Comparison of ENCODE assay signal across 18 cellular contexts in genomic region chr20:50141018-50141675, GRCh38. TPM values are rescaled to one million over a fixed set of nuclear protein-coding genes. Genes with fewer than 3 reads are reported as not detected.
DNase-seq lines count a peak whose midpoint lies in the region; TF ChIP-seq lines count a peak whose summit lies in the region.
"Had no signal": no experiment of that assay in that cellular context is flagged by ENCODE, and none has a peak within 500 bp of the region (broad histone marks: within the 10 kb centered on the region; RNA-seq: fewer than 3 reads in every experiment).

No MANE protein-coding gene starts in this region.

- no peak overlapping the region for H2BK120ac ChIP-seq in H9 (ENCODE audit: low read depth, low read length, poor library complexity, severe bottlenecking)

- no peak overlapping the region for H3K14ac ChIP-seq in H9 (ENCODE audit: insufficient read depth, low read length)

- H4K5ac ChIP-seq in H9 (ENCODE audit: insufficient read length, low read depth, low read length) = no peak overlapping the region

- no peak overlapping the region for H2AK5ac ChIP-seq in H9 (ENCODE audit: insufficient read length, low read length)

- intact Hi-C loops in prostate gland (cut with DNase I) = no loop called here

- TF ChIP-seq CTCF in prostate gland (IDR thresholded peaks at IDR 0.05) = no peak
- no peak for TF ChIP-seq CTCF in H9 (conservative IDR thresholded peaks at IDR 0.05)

- H2BK5ac ChIP-seq in H9 (ENCODE audit: insufficient read length, low read length) = no peak overlapping the region

- H2AFZ ChIP-seq in H9 (ENCODE audit: low read length) = no peak overlapping the region

- WGBS in prostate gland = 77% methylated on average over 6 of the region's 6 CpGs
- no CpG with 5 or more reads among the region's 6 CpGs for WGBS in H9 (ENCODE audit: extremely low coverage, insufficient read length, low lambda C conversion rate)

- DNase-seq in NCI-H774 (lab: John Stamatoyannopoulos, UW) (peak; percentile 38), epithelial cell of prostate (ENCODE audit: low read depth, low spot score) (no peak), prostate gland (ENCODE audit: low spot score) (no peak), amygdala (lab: John Stamatoyannopoulos, UW) (no peak), GDM1 (lab: John Stamatoyannopoulos, UW) (no peak), NCI-H1694 (lab: John Stamatoyannopoulos, UW) (no peak), H9 (no peak)
- DNase-seq: adrenal gland; endodermal cell; foreskin fibroblast; GF-D8; HFFc6; kidney glomerular epithelial cell; NCI-H1105 treated with DMSO at 0.1 percent for 48 hours; stimulated activated naive B cell treated with anti-CD40 and anti-IgM and Interleukin-4, amounts not matched to agents 10 μg/mL and 1 μg/mL and 100 μg/mL, for 72 hours had no signal

- H3K27ac Mint-ChIP-seq in H9 = no peak overlapping the region; a peak in 1 of 7 replicates
- H3K27ac Mint-ChIP-seq: activated T-helper 2 cell treated with anti-CD3 and anti-CD28 coated beads, Interferon-gamma antibody, Interleukin-2, Interleukin-4, amounts not matched to agents 10 μg/mL and 5 μg/mL and 100 μg/mL, durations not matched to agents 14 hours and 24 hours and 36 hours; stimulated activated naive B cell treated with anti-CD40 and anti-IgM and Interleukin-4, amounts not matched to agents 10 μg/mL and 1 μg/mL and 100 μg/mL, for 72 hours had no signal

- no peak overlapping the region for H3K23ac ChIP-seq in H9 (ENCODE audit: insufficient read length, low read depth, low read length)

- peaks cover 8% of the 10 kb centered on the region for H3K79me1 ChIP-seq in H9 (ENCODE audit: insufficient read depth, low read depth, low read length, poor library complexity, severe bottlenecking)

- H3K27me3 ChIP-seq in BLaER1 treated with 17β-estradiol and CSF1 and Interleukin-3, amounts not matched to agents 10 nM and 100 nM = no peaks in the 10 kb centered on the region
- H3K27me3 ChIP-seq in prostate gland (replicated peaks; ENCODE audit: insufficient read depth) (no peaks in the 10 kb centered on the region), H9 (ENCODE audit: insufficient read depth, low read length) (no peaks in the 10 kb centered on the region)
- H3K27me3 ChIP-seq: adrenal gland had no signal

- no peak overlapping the region for H3K4me3 ChIP-seq in BLaER1 treated with 17β-estradiol and CSF1 and Interleukin-3, amounts not matched to agents 10 nM and 100 nM
- H3K4me3 ChIP-seq in prostate gland = no peak overlapping the region
- H3K4me3 ChIP-seq: adrenal gland, GM12878 had no signal

- H4K8ac ChIP-seq in H9 (replicated peaks; ENCODE audit: insufficient read length, low read depth, low read length) = no peak overlapping the region

- H4K91ac ChIP-seq in H9 (ENCODE audit: insufficient read length, low read depth, low read length) = no peak overlapping the region

- H2BK12ac ChIP-seq in H9 (ENCODE audit: insufficient read length, low read depth, low read length) = no peak overlapping the region

- no peak overlapping the region for H3K56ac ChIP-seq in H9 (ENCODE audit: insufficient read length, low read depth, low read length)

- peaks cover 28 to 32% of the 10 kb centered on the region in 2 experiments for H3K4me1 Mint-ChIP-seq in H9

- no peak overlapping the region for H3K18ac ChIP-seq in H9 (ENCODE audit: insufficient read length, low read depth, low read length)

- H3K27me3 Mint-ChIP-seq in H9 (ENCODE audit: low read depth) = no peaks in the 10 kb centered on the region
- H3K27me3 Mint-ChIP-seq: stimulated activated naive B cell treated with anti-CD40 and anti-IgM and Interleukin-4, amounts not matched to agents 10 μg/mL and 1 μg/mL and 100 μg/mL, for 72 hours had no signal

- H3K4me1 ChIP-seq in BLaER1 treated with 17β-estradiol and CSF1 and Interleukin-3, amounts not matched to agents 10 nM and 100 nM = peaks cover 17 to 93% (median 71%) of the 10 kb centered on the region in 10 experiments
- H3K4me1 ChIP-seq in prostate gland (replicated peaks) (peaks cover 28% of the 10 kb centered on the region), H9 (ENCODE audit: insufficient read depth, low read length) (peaks cover 6% of the 10 kb centered on the region; the same call in 1 of the 2 replicates)

- H2BK20ac ChIP-seq in H9 (ENCODE audit: low read depth, low read length, poor library complexity, severe bottlenecking) = no peak overlapping the region

- H3K9me3 Mint-ChIP-seq in H9 = no peaks in the 10 kb centered on the region
- H3K9me3 Mint-ChIP-seq: activated T-helper 2 cell treated with anti-CD3 and anti-CD28 coated beads, Interferon-gamma antibody, Interleukin-2, Interleukin-4, amounts not matched to agents 10 μg/mL and 5 μg/mL and 100 μg/mL, durations not matched to agents 14 hours and 24 hours and 36 hours; endodermal cell; HFFc6; stimulated activated naive B cell treated with anti-CD40 and anti-IgM and Interleukin-4, amounts not matched to agents 10 μg/mL and 1 μg/mL and 100 μg/mL, for 72 hours had no signal

- no peak overlapping the region for H3T11ph ChIP-seq in H9 (ENCODE audit: low read length)

- H3K79me2 ChIP-seq in H9 (ENCODE audit: insufficient read depth, low read length) = peaks cover 4% of the 10 kb centered on the region; the same call in 1 of the 2 replicates

- no peaks in the 10 kb centered on the region for H3K23me2 ChIP-seq in H9 (ENCODE audit: insufficient read length, low read depth, low read length, poor library complexity, severe bottlenecking)

- H3K9ac ChIP-seq in BLaER1 treated with 17β-estradiol and CSF1 and Interleukin-3, amounts not matched to agents 10 nM and 100 nM = peak overlapping the region in 8 of 11 experiments; percentile 6 to 64 (median 43); a peak in 8 of 22 replicates
- H3K9ac ChIP-seq in H9 (ENCODE audit: extremely low read depth, insufficient read length, low read length) = no peak overlapping the region

- peaks cover 9 to 95% (median 65%) of the 10 kb centered on the region in 11 experiments; a peak in 19 of 22 replicates for H4K20me1 ChIP-seq in BLaER1 treated with 17β-estradiol and CSF1 and Interleukin-3, amounts not matched to agents 10 nM and 100 nM
- H4K20me1 ChIP-seq in H9 (ENCODE audit: control insufficient read depth, insufficient read depth, insufficient read length) = no peaks in the 10 kb centered on the region

- H3K4me2 ChIP-seq in BLaER1 treated with 17β-estradiol and CSF1 and Interleukin-3, amounts not matched to agents 10 nM and 100 nM = peak overlapping the region in 4 of 11 experiments; percentile 5 to 70 (median 64); a peak in 6 of 22 replicates
- H3K4me2 ChIP-seq in H9 (ENCODE audit: insufficient read depth, insufficient read length, low read length) = no peak overlapping the region

- no peak overlapping the region for H2BK15ac ChIP-seq in H9 (ENCODE audit: low read depth, low read length)

- peaks cover 55 to 98% (median 74%) of the 10 kb centered on the region in 11 experiments for H3K36me3 ChIP-seq in BLaER1 treated with 17β-estradiol and CSF1 and Interleukin-3, amounts not matched to agents 10 nM and 100 nM
- no peaks in the 10 kb centered on the region for H3K36me3 ChIP-seq in prostate gland

- peaks cover 17 to 44% (median 42%) of the 10 kb centered on the region in 3 experiments for H3K36me3 Mint-ChIP-seq in H9 (ENCODE audit: insufficient read depth in 1 of 3, low read depth in 3 of 3)

- no peak overlapping the region for H3K4me3 Mint-ChIP-seq in H9
- H3K4me3 Mint-ChIP-seq: endodermal cell; HFFc6; stimulated activated naive B cell treated with anti-CD40 and anti-IgM and Interleukin-4, amounts not matched to agents 10 μg/mL and 1 μg/mL and 100 μg/mL, for 72 hours had no signal

- TF ChIP-seq POLR2A in prostate gland (IDR thresholded peaks at IDR 0.05) = no peak

- H3K4ac ChIP-seq in H9 (ENCODE audit: low read depth, low read length) = no peak overlapping the region

- H3K27ac ChIP-seq in BLaER1 treated with 17β-estradiol and CSF1 and Interleukin-3, amounts not matched to agents 10 nM and 100 nM = peak overlapping the region in 6 of 11 experiments; percentile 6 to 56 (median 34); a peak in 8 of 22 replicates
- peak overlapping the region; percentile 99 for H3K27ac ChIP-seq in epithelial cell of prostate
- peak overlapping the region; percentile 4 to 67 for H3K27ac ChIP-seq in prostate gland
- no peak overlapping the region for H3K27ac ChIP-seq in H9 (ENCODE audit: insufficient read length, low read depth, low read length)

- H3K9me3 ChIP-seq in BLaER1 treated with 17β-estradiol and CSF1 and Interleukin-3, amounts not matched to agents 10 nM and 100 nM (replicated peaks in 1 of 11) = no peaks in the 10 kb centered on the region
- H3K9me3 ChIP-seq in prostate gland = no peaks in the 10 kb centered on the region
- no peaks in the 10 kb centered on the region for H3K9me3 ChIP-seq in H9 (ENCODE audit: control insufficient read depth, low read depth, low read length)
- H3K9me3 ChIP-seq: adrenal gland had no signal

RNA-seq across cellular contexts. Expression of gene PEDS1, which starts 12.4 kb away (rescaled TPM):
- 10 to 100 TPM; 34.5 to 54.8 TPM for total RNA-seq in prostate gland
- total RNA-seq in H9 (2021) = 29.3 and 32.4 TPM in 2 replicates

RNA-seq across cellular contexts. Expression of gene UBE2V1, which starts 28.2 kb away (rescaled TPM):
- 10 to 100 TPM; 47.1 to 64.7 TPM for total RNA-seq in prostate gland
- 152 and 165 TPM in 2 replicates for total RNA-seq in H9 (2021)

RNA-seq across cellular contexts. Expression of gene CEBPB, which starts 49.5 kb away (rescaled TPM):
- total RNA-seq in prostate gland (10 to 100 TPM; 72.8 to 77.2 TPM), H9 (2021) (22.6 and 25.3 TPM in 2 replicates)
